ENCODE assay signal across 9 cellular contexts in the genomic region with DNA sequence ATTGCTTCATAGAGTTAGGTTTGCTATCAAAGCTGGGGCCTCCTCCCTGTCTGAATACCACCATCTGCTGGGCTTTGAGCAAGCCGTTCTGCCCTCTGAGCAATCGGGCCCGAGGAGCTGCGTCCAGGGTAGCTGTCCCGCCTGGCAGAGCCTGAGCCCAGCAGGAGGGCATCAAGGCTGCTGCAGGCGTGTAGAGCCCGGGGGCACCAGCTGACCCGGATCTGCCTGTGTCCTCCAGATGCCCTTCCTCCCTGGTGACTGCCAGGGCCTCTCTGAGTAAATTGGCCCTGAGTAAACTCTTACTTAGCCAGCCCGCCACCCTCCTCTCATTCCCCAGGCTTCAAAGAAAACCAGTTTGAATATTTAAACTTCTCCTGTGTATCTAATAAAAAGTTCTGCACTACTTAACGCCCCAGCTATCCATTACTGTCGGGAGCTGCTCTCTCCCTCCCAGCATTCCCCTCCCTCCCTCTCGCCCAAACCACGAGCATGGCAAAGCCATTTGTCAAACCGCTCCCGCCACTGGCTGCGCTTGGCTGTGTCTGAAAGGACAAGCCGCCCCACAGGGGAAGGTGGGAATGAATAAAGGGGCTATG. TPM values are rescaled to one million over a fixed set of nuclear protein-coding genes. Genes with fewer than 3 reads are reported as not detected.
A peak's percentile ranks its signal among the peaks of the same experiment; 100 is the strongest.
DNase-seq lines count a peak whose midpoint lies in the region; ATAC-seq and TF ChIP-seq lines count a peak whose summit lies in the region.
"Had no signal": no experiment of that assay in that cellular context is flagged by ENCODE, and none has a peak within 500 bp of the region (broad histone marks: within the 10 kb centered on the region; RNA-seq: fewer than 3 reads in every experiment).

No MANE protein-coding gene starts in this region.

- TF ChIP-seq CTCF in breast epithelium (IDR thresholded peaks at IDR 0.05) (no peak), MCF 10A (IDR thresholded peaks at IDR 0.05; ENCODE audit: unreplicated experiment) (no peak), transverse colon (IDR thresholded peaks at IDR 0.05) (no peak), tibial artery (IDR thresholded peaks at IDR 0.05) (no peak), endothelial cell (IDR thresholded peaks at IDR 0.05; ENCODE audit: unreplicated experiment) (no peak)

- H3K4me3 ChIP-seq in breast epithelium (no peak overlapping the region), SK-N-MC (no peak overlapping the region), transverse colon (no peak overlapping the region), tibial artery (no peak overlapping the region)

- H3K4me1 ChIP-seq in breast epithelium (no peaks in the 10 kb centered on the region), transverse colon (peaks cover 0 to 11% (median 5%) of the 10 kb centered on the region in 4 donors), tibial artery (no peaks in the 10 kb centered on the region)

- WGBS in transverse colon (ENCODE audit: low coverage in 1 of 2), 2 donors: 42% methylated on average over 17 of the region's 17 CpGs; no CpG with 5 or more reads in 1 of the 2 donors

- H3K36me3 Mint-ChIP-seq in MCF 10A (ENCODE audit: insufficient read depth, unreplicated experiment): peaks cover 23% of the 10 kb centered on the region
- H3K36me3 Mint-ChIP-seq in endothelial cell (ENCODE audit: low read depth, unreplicated experiment): peaks cover 8% of the 10 kb centered on the region

- TF ChIP-seq EP300 in transverse colon (IDR thresholded peaks at IDR 0.05; ENCODE audit: low read depth): no peak

- H3K9ac ChIP-seq in SK-N-MC (ENCODE audit: insufficient read length): peak overlapping the region; percentile 2

- no peak for DNase-seq in breast epithelium (ENCODE audit: low spot score in 2 of 2)
- DNase-seq in MCF 10A (ENCODE audit: unreplicated experiment): no peak
- no peak for DNase-seq in SK-N-MC (ENCODE audit: low read depth, low spot score)
- no peak for DNase-seq in transverse colon
- no peak for DNase-seq in tibial artery
- no peak for DNase-seq in endothelial cell (ENCODE audit: low spot score)

- H3K36me3 ChIP-seq in breast epithelium (no peaks in the 10 kb centered on the region), SK-N-MC (ENCODE audit: insufficient read depth, low read length) (no peaks in the 10 kb centered on the region; the same call in 1 of the 2 replicates), transverse colon (no peaks in the 10 kb centered on the region), tibial artery (peaks cover 5 to 28% (median 7%) of the 10 kb centered on the region in 3 donors)

- no TSS peak for BruUV-seq in MCF 10A (replicated peaks; lab: Mats Ljungman, UMichigan)

- H3K27me3 Mint-ChIP-seq in MCF 10A (ENCODE audit: insufficient read depth, unreplicated experiment) (no peaks in the 10 kb centered on the region), endothelial cell (ENCODE audit: unreplicated experiment) (peaks cover 3% of the 10 kb centered on the region)

- H3K9me3 Mint-ChIP-seq in MCF 10A (ENCODE audit: unreplicated experiment) (no peaks in the 10 kb centered on the region), endothelial cell (ENCODE audit: unreplicated experiment) (no peaks in the 10 kb centered on the region)

- H3K9me3 ChIP-seq in breast epithelium (no peaks in the 10 kb centered on the region), SK-N-MC (ENCODE audit: low read depth, low read length) (no peaks in the 10 kb centered on the region), transverse colon (no peaks in the 10 kb centered on the region), tibial artery (no peaks in the 10 kb centered on the region)

- H3K27ac ChIP-seq in breast epithelium (peak overlapping the region; percentile 30 to 51), SK-N-MC (peak overlapping the region; percentile 33), layer of hippocampus (ENCODE audit: low read depth, low read length) (peak overlapping the region; percentile 46), transverse colon (peak overlapping the region in 3 of 4 donors; percentile 21 to 65 (median 58)), tibial artery (no peak overlapping the region)

- H3K27ac Mint-ChIP-seq in MCF 10A (ENCODE audit: low read depth, unreplicated experiment): no peak overlapping the region
- H3K27ac Mint-ChIP-seq in endothelial cell (ENCODE audit: unreplicated experiment): no peak overlapping the region

- H3K4me1 Mint-ChIP-seq in MCF 10A (ENCODE audit: insufficient read depth, unreplicated experiment) (no peaks in the 10 kb centered on the region), endothelial cell (ENCODE audit: unreplicated experiment) (peaks cover 9% of the 10 kb centered on the region)

- no peak overlapping the region for H3K4me3 Mint-ChIP-seq in MCF 10A (ENCODE audit: unreplicated experiment)
- no peak overlapping the region for H3K4me3 Mint-ChIP-seq in endothelial cell (ENCODE audit: unreplicated experiment)

- TF ChIP-seq POLR2A in breast epithelium (IDR thresholded peaks at IDR 0.05) (no peak), transverse colon (IDR thresholded peaks at IDR 0.05) (no peak)

- no peaks in the 10 kb centered on the region for H3K27me3 ChIP-seq in breast epithelium
- no peaks in the 10 kb centered on the region for H3K27me3 ChIP-seq in layer of hippocampus (ENCODE audit: control insufficient read depth, insufficient read depth, low read length)
- H3K27me3 ChIP-seq in transverse colon: no peaks in the 10 kb centered on the region
- peaks cover 0 to 9% of the 10 kb centered on the region in 2 donors for H3K27me3 ChIP-seq in tibial artery

- no peak for ATAC-seq in GM18909 (IDR thresholded peaks at IDR 0.05; ENCODE audit: poor library complexity, unreplicated experiment)

- in situ Hi-C loops in transverse colon (cut with MboI; ENCODE audit: low pct_ligation_motif_present in 1 of 4, low pct_unique_long_range_greater_than_20kb in 1 of 4, low sequenced_read_pairs in 3 of 4): no loop called here

- intact Hi-C loops in breast epithelium (cut with DNase I; ENCODE audit: low total_unique reads): no loop called here
- intact Hi-C loops in MCF 10A (cut with micrococcal nuclease): no loop called here
- intact Hi-C loops in transverse colon (cut with DNase I; ENCODE audit: low total_unique reads): no loop called here
- intact Hi-C loops in tibial artery (cut with DNase I; ENCODE audit: low total_unique reads): no loop called here

- CTCF ChIA-PET in MCF 10A (lab: Yijun Ruan, JAX): interaction anchor here (0.5 to 0.7 kb wide), 4 partner anchors 38 to 791 kb away, joined by 3 to 4 read pairs (median 3); no protein-coding TSS in a partner anchor

- POLR2A ChIA-PET in MCF 10A (lab: Yijun Ruan, JAX): no interaction called here

RNA-seq across cellular contexts. Expression of gene CDK5RAP3, which starts 16.4 kb away (rescaled TPM):
- total RNA-seq in breast epithelium: 100 to 1,000 TPM; 121 to 198 (median 183) TPM
- total RNA-seq in MCF 10A (2022): 132 and 149 TPM in 2 replicates
- 100 to 1,000 TPM; 159 to 540 (median 296) TPM for total RNA-seq in transverse colon
- 156 TPM for total RNA-seq in endothelial cell (ENCODE audit: unreplicated experiment)

RNA-seq across cellular contexts. Expression of gene PRR15L, which starts 29.7 kb away (rescaled TPM):
- 100 to 1,000 TPM in 1 of 3 donors, 10 to 100 TPM in 1, not detected in 1; 38.7 to 105 TPM for total RNA-seq in breast epithelium
- not detected in 2 replicates for total RNA-seq in MCF 10A (2022)
- total RNA-seq in transverse colon: 100 to 1,000 TPM; 111 to 230 (median 182) TPM
- not detected for total RNA-seq in endothelial cell (ENCODE audit: unreplicated experiment)
- total RNA-seq: mononuclear cell had no signal

RNA-seq across cellular contexts. Expression of gene PNPO, which starts 46.0 kb away (rescaled TPM):
- total RNA-seq in breast epithelium: 10 to 100 TPM; 28.3 to 61.2 (median 34.7) TPM
- 56.8 and 58.4 TPM in 2 replicates for total RNA-seq in MCF 10A (2022)
- total RNA-seq in transverse colon: 10 to 100 TPM in 3 of 4 donors, 1 to 10 TPM in 1; 7.4 to 83.8 (median 31.6) TPM
- 16.4 TPM for total RNA-seq in endothelial cell (ENCODE audit: unreplicated experiment)

RNA-seq across cellular contexts. Expression of gene COPZ2, which starts 50.3 kb away (rescaled TPM):
- total RNA-seq in breast epithelium (10 to 100 TPM; 16.4 to 97.9 (median 23.3) TPM), MCF 10A (2022) (2.5 TPM in 1 of 2 replicates, not detected in the other), transverse colon (10 to 100 TPM in 2 of 4 donors, 1 to 10 TPM in 2; 6.0 to 11.2 (median 8.3) TPM), endothelial cell (ENCODE audit: unreplicated experiment) (not detected)

Comparison
In these comparisons a context has a peak if more than half of its experiments do, and no peak if none do; other contexts are left out.
1. H3K27ac ChIP-seq: peak in breast epithelium (2 of 2), SK-N-MC (single experiment), layer of hippocampus (single experiment) and transverse colon (3 of 4); none in tibial artery (0 of 2).